In the genomic region with DNA sequence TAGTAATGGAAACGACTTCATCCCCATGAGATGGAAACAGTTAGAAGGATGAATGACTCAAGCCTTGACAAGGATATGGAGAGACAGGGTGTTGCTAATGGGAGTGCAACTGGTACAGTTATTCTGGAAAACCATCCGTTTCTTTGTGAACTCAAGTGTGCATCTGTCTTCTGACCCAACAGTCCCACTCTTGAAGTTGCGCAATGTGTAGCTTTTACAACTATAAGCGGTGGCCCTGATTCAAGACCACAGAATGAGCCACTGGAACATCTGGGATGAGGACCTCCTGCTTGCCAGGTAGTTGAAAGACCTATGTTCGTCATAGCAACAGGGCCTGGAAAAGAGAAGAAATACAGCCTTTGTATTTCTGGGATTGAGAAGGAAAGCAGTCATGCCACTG, we compare ENCODE assay signal across 31 cellular contexts.
"Had no signal": no experiment of that assay in that cellular context is flagged by ENCODE, and none has a peak within 500 bp of the region (broad histone marks: within the 10 kb centered on the region; RNA-seq: fewer than 3 reads in every experiment).

No MANE protein-coding gene starts in this region.

- H3K4me1 ChIP-seq: breast epithelium, colonic mucosa had no signal

- ATAC-seq: activated naive CD4-positive, alpha-beta T cell treated with anti-CD3 and anti-CD28 coated beads, Interleukin-2, amount 50 U/mL, for 72 hours; activated T-cell treated with anti-CD3 and anti-CD28 coated beads, Interleukin-2, amount 50 U/mL, for 72 hours; WTC11 had no signal

- H3K27ac ChIP-seq: ascending aorta, breast epithelium, cardiac muscle cell, colonic mucosa, epithelial cell of prostate, VCaP had no signal

- FAIRE-seq: endometrium, endothelial cell of umbilical vein, frontal cortex, TTC549 had no signal

- H3K27me3 ChIP-seq: ascending aorta, breast epithelium, cardiac muscle cell, colonic mucosa had no signal

- H3K36me3 ChIP-seq: ascending aorta, breast epithelium, cardiac muscle cell, colonic mucosa had no signal

- H3K4me3 ChIP-seq: ascending aorta, breast epithelium, cardiac muscle cell, colonic mucosa had no signal

- H3K9me3 ChIP-seq: ascending aorta, breast epithelium, colonic mucosa had no signal

- DNase-seq: activated CD4-positive, alpha-beta memory T cell treated with anti-CD3 and anti-CD28 coated beads, Interleukin-2, amount 10 ng/mL, durations not matched to agents 7 days and 5 days; activated CD4-positive, alpha-beta T cell treated with anti-CD3 and anti-CD28 coated beads for 1 hour; activated CD4-positive, alpha-beta T cell treated with anti-CD3 and anti-CD28 coated beads for 4 hours; activated CD4-positive, alpha-beta T cell treated with anti-CD3 and anti-CD28 coated beads, Interleukin-2, amount 10 ng/mL, durations not matched to agents 7 days and 5 days; activated CD4-positive, alpha-beta T cell treated with anti-CD3 and anti-CD28 coated beads, Interleukin-2, amount 50 U/mL, for 4 hours; activated CD8-positive, alpha-beta memory T cell treated with anti-CD3 and anti-CD28 coated beads, Interleukin-2, amount 50 U/mL, for 48 hours; activated gamma-delta T cell; activated naive CD4-positive, alpha-beta T cell; activated naive CD4-positive, alpha-beta T cell treated with anti-CD3 and anti-CD28 coated beads, Interleukin-2, amount 10 ng/mL, durations not matched to agents 7 days and 5 days; activated naive CD8-positive, alpha-beta T cell treated with anti-CD3 and anti-CD28 coated beads, Interleukin-2, amount 10 ng/mL, durations not matched to agents 7 days and 5 days; activated T-cell treated with anti-CD3 and anti-CD28 coated beads for 4 hours; activated T-cell treated with anti-CD3 and anti-CD28 coated beads, Interleukin-2, amount 50 U/mL, for 24 hours; activated T-cell treated with anti-CD3 and anti-CD28 coated beads, Interleukin-2, amount 50 U/mL, for 72 hours; central memory CD4-positive, alpha-beta T cell; cerebellar nuclear complex; colonic mucosa; effector CD8-positive, alpha-beta T cell; foreskin fibroblast; head of caudate nucleus; T-helper 2 cell had no signal
